In genomic region chr22:42754658-42755057, GRCh38 we compare ENCODE assay signal across 1 cellular context.
A peak's percentile ranks its signal among the peaks of the same experiment; 100 is the strongest.
TF ChIP-seq lines count a peak whose summit lies in the region.

No MANE protein-coding gene starts in this region.

TF ChIP-seq in HepG2, 621 proteins besides CTCF, POLR2A, EP300 and RAD21 (continued from another document and continues in another):
- TF ChIP-seq, protein P1, sequence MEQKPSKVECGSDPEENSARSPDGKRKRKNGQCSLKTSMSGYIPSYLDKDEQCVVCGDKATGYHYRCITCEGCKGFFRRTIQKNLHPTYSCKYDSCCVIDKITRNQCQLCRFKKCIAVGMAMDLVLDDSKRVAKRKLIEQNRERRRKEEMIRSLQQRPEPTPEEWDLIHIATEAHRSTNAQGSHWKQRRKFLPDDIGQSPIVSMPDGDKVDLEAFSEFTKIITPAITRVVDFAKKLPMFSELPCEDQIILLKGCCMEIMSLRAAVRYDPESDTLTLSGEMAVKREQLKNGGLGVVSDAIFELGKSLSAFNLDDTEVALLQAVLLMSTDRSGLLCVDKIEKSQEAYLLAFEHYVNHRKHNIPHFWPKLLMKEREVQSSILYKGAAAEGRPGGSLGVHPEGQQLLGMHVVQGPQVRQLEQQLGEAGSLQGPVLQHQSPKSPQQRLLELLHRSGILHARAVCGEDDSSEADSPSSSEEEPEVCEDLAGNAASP (CRISPR knock-in tag; IDR thresholded peaks at IDR 0.05; ENCODE audit: borderline replicate concordance): peak; percentile 41; the same call in 1 of the 2 replicates
- no peak for TF ChIP-seq EEA1 (CRISPR knock-in tag; IDR thresholded peaks at IDR 0.05; ENCODE audit: borderline replicate concordance)
- TF ChIP-seq ZNF549 (CRISPR knock-in tag; IDR thresholded peaks at IDR 0.05): no peak
- no peak for TF ChIP-seq SNAPC4 (CRISPR knock-in tag; IDR thresholded peaks at IDR 0.05)
- no peak for TF ChIP-seq KLF11 (CRISPR knock-in tag; IDR thresholded peaks at IDR 0.05)
- TF ChIP-seq, protein P2, sequence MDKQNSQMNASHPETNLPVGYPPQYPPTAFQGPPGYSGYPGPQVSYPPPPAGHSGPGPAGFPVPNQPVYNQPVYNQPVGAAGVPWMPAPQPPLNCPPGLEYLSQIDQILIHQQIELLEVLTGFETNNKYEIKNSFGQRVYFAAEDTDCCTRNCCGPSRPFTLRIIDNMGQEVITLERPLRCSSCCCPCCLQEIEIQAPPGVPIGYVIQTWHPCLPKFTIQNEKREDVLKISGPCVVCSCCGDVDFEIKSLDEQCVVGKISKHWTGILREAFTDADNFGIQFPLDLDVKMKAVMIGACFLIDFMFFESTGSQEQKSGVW (CRISPR knock-in tag; IDR thresholded peaks at IDR 0.05; ENCODE audit: borderline replicate concordance): no peak
- TF ChIP-seq ZNF282 (IDR thresholded peaks at IDR 0.05; ENCODE audit: partially characterized antibody): no peak
- TF ChIP-seq MXI1 (IDR thresholded peaks at IDR 0.05; ENCODE audit: borderline replicate concordance, low read depth, low read length): peak; percentile 43; the same call in 1 of the 3 replicates
- no peak for TF ChIP-seq SMYD3 (CRISPR knock-in tag; IDR thresholded peaks at IDR 0.05)
- TF ChIP-seq PHF21A (CRISPR knock-in tag; IDR thresholded peaks at IDR 0.05): peak; percentile 82
- peak; percentile 55; the same call in 1 of the 2 replicates for TF ChIP-seq ZNF331 (CRISPR knock-in tag; IDR thresholded peaks at IDR 0.05)
- no peak for TF ChIP-seq ZNF224 (CRISPR knock-in tag; IDR thresholded peaks at IDR 0.05)
- no peak for TF ChIP-seq JUNB (CRISPR knock-in tag; IDR thresholded peaks at IDR 0.05; ENCODE audit: borderline replicate concordance)
- no peak for TF ChIP-seq ZFP36L1 (CRISPR knock-in tag; IDR thresholded peaks at IDR 0.05)
- no peak for TF ChIP-seq RNF2 (conservative IDR thresholded peaks at IDR 0.05; ENCODE audit: low read depth)
- TF ChIP-seq, protein P3, sequence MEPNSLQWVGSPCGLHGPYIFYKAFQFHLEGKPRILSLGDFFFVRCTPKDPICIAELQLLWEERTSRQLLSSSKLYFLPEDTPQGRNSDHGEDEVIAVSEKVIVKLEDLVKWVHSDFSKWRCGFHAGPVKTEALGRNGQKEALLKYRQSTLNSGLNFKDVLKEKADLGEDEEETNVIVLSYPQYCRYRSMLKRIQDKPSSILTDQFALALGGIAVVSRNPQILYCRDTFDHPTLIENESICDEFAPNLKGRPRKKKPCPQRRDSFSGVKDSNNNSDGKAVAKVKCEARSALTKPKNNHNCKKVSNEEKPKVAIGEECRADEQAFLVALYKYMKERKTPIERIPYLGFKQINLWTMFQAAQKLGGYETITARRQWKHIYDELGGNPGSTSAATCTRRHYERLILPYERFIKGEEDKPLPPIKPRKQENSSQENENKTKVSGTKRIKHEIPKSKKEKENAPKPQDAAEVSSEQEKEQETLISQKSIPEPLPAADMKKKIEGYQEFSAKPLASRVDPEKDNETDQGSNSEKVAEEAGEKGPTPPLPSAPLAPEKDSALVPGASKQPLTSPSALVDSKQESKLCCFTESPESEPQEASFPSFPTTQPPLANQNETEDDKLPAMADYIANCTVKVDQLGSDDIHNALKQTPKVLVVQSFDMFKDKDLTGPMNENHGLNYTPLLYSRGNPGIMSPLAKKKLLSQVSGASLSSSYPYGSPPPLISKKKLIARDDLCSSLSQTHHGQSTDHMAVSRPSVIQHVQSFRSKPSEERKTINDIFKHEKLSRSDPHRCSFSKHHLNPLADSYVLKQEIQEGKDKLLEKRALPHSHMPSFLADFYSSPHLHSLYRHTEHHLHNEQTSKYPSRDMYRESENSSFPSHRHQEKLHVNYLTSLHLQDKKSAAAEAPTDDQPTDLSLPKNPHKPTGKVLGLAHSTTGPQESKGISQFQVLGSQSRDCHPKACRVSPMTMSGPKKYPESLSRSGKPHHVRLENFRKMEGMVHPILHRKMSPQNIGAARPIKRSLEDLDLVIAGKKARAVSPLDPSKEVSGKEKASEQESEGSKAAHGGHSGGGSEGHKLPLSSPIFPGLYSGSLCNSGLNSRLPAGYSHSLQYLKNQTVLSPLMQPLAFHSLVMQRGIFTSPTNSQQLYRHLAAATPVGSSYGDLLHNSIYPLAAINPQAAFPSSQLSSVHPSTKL (CRISPR knock-in tag; IDR thresholded peaks at IDR 0.05): peak; percentile 80
- no peak for TF ChIP-seq ZNF780A (CRISPR knock-in tag; IDR thresholded peaks at IDR 0.05)
- no peak for TF ChIP-seq IKZF4 (CRISPR knock-in tag; IDR thresholded peaks at IDR 0.05; ENCODE audit: borderline replicate concordance, low read depth, not compliant biosample characterization)
- TF ChIP-seq, protein P4, sequence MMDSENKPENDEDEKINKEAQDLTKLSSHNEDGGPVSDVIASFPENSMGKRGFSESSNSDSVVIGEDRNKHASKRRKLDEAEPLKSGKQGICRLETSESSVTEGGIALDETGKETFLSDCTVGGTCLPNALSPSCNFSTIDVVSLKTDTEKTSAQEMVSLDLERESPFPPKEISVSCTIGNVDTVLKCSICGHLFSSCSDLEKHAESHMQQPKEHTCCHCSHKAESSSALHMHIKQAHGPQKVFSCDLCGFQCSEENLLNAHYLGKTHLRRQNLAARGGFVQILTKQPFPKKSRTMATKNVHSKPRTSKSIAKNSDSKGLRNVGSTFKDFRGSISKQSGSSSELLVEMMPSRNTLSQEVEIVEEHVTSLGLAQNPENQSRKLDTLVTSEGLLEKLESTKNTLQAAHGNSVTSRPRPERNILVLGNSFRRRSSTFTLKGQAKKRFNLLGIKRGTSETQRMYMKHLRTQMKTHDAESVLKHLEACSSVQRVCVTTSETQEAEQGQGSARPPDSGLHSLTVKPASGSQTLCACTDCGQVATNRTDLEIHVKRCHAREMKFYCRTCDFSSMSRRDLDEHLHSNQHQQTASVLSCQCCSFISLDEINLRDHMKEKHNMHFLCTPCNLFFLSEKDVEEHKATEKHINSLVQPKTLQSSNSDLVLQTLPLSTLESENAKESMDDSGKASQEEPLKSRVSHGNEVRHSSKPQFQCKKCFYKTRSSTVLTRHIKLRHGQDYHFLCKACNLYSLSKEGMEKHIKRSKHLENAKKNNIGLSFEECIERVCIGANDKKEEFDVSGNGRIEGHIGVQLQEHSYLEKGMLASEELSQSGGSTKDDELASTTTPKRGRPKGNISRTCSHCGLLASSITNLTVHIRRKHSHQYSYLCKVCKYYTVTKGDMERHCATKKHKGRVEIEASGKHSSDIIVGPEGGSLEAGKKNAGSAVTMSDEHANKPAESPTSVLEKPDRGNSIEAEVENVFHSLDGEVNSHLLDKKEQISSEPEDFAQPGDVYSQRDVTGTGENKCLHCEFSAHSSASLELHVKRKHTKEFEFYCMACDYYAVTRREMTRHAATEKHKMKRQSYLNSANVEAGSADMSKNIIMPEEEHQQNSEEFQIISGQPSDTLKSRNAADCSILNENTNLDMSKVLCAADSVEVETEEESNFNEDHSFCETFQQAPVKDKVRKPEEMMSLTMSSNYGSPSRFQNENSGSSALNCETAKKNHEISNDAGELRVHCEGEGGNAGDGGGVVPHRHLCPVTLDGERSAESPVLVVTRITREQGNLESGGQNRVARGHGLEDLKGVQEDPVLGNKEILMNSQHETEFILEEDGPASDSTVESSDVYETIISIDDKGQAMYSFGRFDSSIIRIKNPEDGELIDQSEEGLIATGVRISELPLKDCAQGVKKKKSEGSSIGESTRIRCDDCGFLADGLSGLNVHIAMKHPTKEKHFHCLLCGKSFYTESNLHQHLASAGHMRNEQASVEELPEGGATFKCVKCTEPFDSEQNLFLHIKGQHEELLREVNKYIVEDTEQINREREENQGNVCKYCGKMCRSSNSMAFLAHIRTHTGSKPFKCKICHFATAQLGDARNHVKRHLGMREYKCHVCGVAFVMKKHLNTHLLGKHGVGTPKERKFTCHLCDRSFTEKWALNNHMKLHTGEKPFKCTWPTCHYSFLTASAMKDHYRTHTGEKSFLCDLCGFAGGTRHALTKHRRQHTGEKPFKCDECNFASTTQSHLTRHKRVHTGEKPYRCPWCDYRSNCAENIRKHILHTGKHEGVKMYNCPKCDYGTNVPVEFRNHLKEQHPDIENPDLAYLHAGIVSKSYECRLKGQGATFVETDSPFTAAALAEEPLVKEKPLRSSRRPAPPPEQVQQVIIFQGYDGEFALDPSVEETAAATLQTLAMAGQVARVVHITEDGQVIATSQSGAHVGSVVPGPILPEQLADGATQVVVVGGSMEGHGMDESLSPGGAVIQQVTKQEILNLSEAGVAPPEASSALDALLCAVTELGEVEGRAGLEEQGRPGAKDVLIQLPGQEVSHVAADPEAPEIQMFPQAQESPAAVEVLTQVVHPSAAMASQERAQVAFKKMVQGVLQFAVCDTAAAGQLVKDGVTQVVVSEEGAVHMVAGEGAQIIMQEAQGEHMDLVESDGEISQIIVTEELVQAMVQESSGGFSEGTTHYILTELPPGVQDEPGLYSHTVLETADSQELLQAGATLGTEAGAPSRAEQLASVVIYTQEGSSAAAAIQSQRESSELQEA (CRISPR knock-in tag; IDR thresholded peaks at IDR 0.05; ENCODE audit: not compliant biosample characterization): no peak
- TF ChIP-seq, protein P5, sequence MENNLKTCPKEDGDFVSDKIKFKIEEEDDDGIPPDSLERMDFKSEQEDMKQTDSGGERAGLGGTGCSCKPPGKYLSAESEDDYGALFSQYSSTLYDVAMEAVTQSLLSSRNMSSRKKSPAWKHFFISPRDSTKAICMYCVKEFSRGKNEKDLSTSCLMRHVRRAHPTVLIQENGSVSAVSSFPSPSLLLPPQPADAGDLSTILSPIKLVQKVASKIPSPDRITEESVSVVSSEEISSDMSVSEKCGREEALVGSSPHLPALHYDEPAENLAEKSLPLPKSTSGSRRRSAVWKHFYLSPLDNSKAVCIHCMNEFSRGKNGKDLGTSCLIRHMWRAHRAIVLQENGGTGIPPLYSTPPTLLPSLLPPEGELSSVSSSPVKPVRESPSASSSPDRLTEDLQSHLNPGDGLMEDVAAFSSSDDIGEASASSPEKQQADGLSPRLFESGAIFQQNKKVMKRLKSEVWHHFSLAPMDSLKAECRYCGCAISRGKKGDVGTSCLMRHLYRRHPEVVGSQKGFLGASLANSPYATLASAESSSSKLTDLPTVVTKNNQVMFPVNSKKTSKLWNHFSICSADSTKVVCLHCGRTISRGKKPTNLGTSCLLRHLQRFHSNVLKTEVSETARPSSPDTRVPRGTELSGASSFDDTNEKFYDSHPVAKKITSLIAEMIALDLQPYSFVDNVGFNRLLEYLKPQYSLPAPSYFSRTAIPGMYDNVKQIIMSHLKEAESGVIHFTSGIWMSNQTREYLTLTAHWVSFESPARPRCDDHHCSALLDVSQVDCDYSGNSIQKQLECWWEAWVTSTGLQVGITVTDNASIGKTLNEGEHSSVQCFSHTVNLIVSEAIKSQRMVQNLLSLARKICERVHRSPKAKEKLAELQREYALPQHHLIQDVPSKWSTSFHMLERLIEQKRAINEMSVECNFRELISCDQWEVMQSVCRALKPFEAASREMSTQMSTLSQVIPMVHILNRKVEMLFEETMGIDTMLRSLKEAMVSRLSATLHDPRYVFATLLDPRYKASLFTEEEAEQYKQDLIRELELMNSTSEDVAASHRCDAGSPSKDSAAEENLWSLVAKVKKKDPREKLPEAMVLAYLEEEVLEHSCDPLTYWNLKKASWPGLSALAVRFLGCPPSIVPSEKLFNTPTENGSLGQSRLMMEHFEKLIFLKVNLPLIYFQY (CRISPR knock-in tag; IDR thresholded peaks at IDR 0.05; ENCODE audit: borderline replicate concordance): no peak
- no peak for TF ChIP-seq MAF1 (CRISPR knock-in tag; IDR thresholded peaks at IDR 0.05; ENCODE audit: borderline replicate concordance)
- TF ChIP-seq ZSCAN21 (CRISPR knock-in tag; IDR thresholded peaks at IDR 0.05; ENCODE audit: borderline replicate concordance): peak; percentile 84
- TF ChIP-seq, protein P6, sequence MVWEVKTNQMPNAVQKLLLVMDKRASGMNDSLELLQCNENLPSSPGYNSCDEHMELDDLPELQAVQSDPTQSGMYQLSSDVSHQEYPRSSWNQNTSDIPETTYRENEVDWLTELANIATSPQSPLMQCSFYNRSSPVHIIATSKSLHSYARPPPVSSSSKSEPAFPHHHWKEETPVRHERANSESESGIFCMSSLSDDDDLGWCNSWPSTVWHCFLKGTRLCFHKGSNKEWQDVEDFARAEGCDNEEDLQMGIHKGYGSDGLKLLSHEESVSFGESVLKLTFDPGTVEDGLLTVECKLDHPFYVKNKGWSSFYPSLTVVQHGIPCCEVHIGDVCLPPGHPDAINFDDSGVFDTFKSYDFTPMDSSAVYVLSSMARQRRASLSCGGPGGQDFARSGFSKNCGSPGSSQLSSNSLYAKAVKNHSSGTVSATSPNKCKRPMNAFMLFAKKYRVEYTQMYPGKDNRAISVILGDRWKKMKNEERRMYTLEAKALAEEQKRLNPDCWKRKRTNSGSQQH (CRISPR knock-in tag; IDR thresholded peaks at IDR 0.05; ENCODE audit: low read depth): no peak
- peak; percentile 43; the same call in 1 of the 2 replicates for TF ChIP-seq MYC (CRISPR knock-in tag; IDR thresholded peaks at IDR 0.05; ENCODE audit: borderline replicate concordance)
